In the genomic region with DNA sequence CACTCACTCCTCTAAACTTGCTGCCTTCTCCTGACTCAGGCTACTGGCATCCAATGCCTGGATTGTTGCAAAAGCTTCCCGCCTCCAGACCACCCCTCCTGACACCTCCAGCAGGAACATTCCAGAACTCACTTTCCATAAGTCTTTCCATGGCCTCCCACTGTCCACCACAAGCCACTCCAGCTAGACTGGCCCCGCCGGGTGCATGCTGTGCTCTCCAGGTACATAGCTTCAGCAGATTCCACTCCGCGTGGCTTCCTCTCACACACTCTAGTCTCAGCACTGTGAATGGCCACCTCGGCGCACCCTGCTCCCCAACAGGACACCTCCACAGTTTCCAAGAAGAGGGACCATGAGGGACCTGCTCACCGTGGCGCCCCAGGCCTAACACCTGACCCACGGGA, we compare ENCODE assay signal across 11 cellular contexts. TPM values are rescaled to one million over a fixed set of nuclear protein-coding genes. Genes with fewer than 3 reads are reported as not detected.
DNase-seq lines count a peak whose midpoint lies in the region; ATAC-seq and TF ChIP-seq lines count a peak whose summit lies in the region.
"Had no signal": no experiment of that assay in that cellular context is flagged by ENCODE, and none has a peak within 500 bp of the region (broad histone marks: within the 10 kb centered on the region; RNA-seq: fewer than 3 reads in every experiment).

No MANE protein-coding gene starts in this region.

- peaks cover 2% of the 10 kb centered on the region for H4K20me1 ChIP-seq in H9 (ENCODE audit: control insufficient read depth, insufficient read depth, insufficient read length)

- H2AK5ac ChIP-seq in H9 (ENCODE audit: insufficient read length, low read length) (no peak overlapping the region), mesendoderm (ENCODE audit: low read length) (no peak overlapping the region)

- peaks cover 22 to 81% (median 72%) of the 10 kb centered on the region in 3 experiments for H3K36me3 Mint-ChIP-seq in H9 (ENCODE audit: insufficient read depth in 1 of 3, low read depth in 3 of 3)

- no peak overlapping the region for H4K5ac ChIP-seq in H9 (ENCODE audit: insufficient read length, low read depth, low read length)
- H4K5ac ChIP-seq in mesendoderm (ENCODE audit: low read length), result no peak overlapping the region

- H3K4me2 ChIP-seq in H9 (ENCODE audit: insufficient read depth, insufficient read length, low read length) (no peak overlapping the region), mesendoderm (ENCODE audit: low read length) (no peak overlapping the region)

- H3K4ac ChIP-seq in H9 (ENCODE audit: low read depth, low read length) (no peak overlapping the region), mesendoderm (ENCODE audit: low read depth, low read length) (no peak overlapping the region)

- in situ Hi-C loops in ACHN (cut with HindIII; ENCODE audit: low pct_ligation_motif_present, low pct_unique_long_range_greater_than_20kb, low sequenced_read_pairs), result no loop called here

- no peak overlapping the region for H2BK15ac ChIP-seq in H9 (ENCODE audit: low read depth, low read length)
- H2BK15ac ChIP-seq in mesendoderm (replicated peaks; ENCODE audit: low read depth), result no peak overlapping the region

- no peak overlapping the region for H3K23ac ChIP-seq in H9 (ENCODE audit: insufficient read length, low read depth, low read length)
- H3K23ac ChIP-seq in mesendoderm (ENCODE audit: low read length), result no peak overlapping the region

- no CpG with 5 or more reads among the region's 10 CpGs for WGBS in H9 (ENCODE audit: extremely low coverage, insufficient read length, low lambda C conversion rate)
- no CpG with 5 or more reads among the region's 10 CpGs for WGBS in mesendoderm (ENCODE audit: extremely low coverage, insufficient coverage, low lambda C conversion rate)

- peaks cover 17% of the 10 kb centered on the region; the same call in 1 of the 2 replicates for H3K36me3 ChIP-seq in ACC112 (ENCODE audit: insufficient read depth, low read length)
- H3K36me3 ChIP-seq in mesendoderm (ENCODE audit: control insufficient read depth, insufficient read depth, low read length), result peaks cover 13% of the 10 kb centered on the region

- H4K8ac ChIP-seq in H9 (replicated peaks; ENCODE audit: insufficient read length, low read depth, low read length), result no peak overlapping the region
- H4K8ac ChIP-seq in mesendoderm (ENCODE audit: low read depth, low read length), result no peak overlapping the region

- H3K18ac ChIP-seq in H9 (ENCODE audit: insufficient read length, low read depth, low read length) (no peak overlapping the region), mesendoderm (ENCODE audit: low read length) (no peak overlapping the region)

- no peak overlapping the region for H2BK12ac ChIP-seq in H9 (ENCODE audit: insufficient read length, low read depth, low read length)

- no peak overlapping the region for H2BK20ac ChIP-seq in H9 (ENCODE audit: low read depth, low read length, poor library complexity, severe bottlenecking)

- H3K27me3 Mint-ChIP-seq in H9 (ENCODE audit: low read depth), result peaks cover 3% of the 10 kb centered on the region

- H4K91ac ChIP-seq in H9 (ENCODE audit: insufficient read length, low read depth, low read length), result no peak overlapping the region

- no peak overlapping the region for H2BK5ac ChIP-seq in H9 (ENCODE audit: insufficient read length, low read length)
- H2BK5ac ChIP-seq in mesendoderm (ENCODE audit: low read length), result no peak overlapping the region

- no peak overlapping the region for H3K14ac ChIP-seq in H9 (ENCODE audit: insufficient read depth, low read length)

- no peaks in the 10 kb centered on the region for H3K27me3 ChIP-seq in ACC112 (ENCODE audit: insufficient read depth, low read length)
- H3K27me3 ChIP-seq in H9 (ENCODE audit: insufficient read depth, low read length), result no peaks in the 10 kb centered on the region
- H3K27me3 ChIP-seq in mesendoderm (ENCODE audit: insufficient read depth, low read length, poor library complexity), result no peaks in the 10 kb centered on the region

- ATAC-seq in GM19397 (IDR thresholded peaks at IDR 0.05; ENCODE audit: unreplicated experiment), result no peak

- peak overlapping the region; percentile 57 to 93 (median 74); a peak in 5 of 7 replicates for H3K27ac Mint-ChIP-seq in H9

- no peaks in the 10 kb centered on the region for H3K23me2 ChIP-seq in H9 (ENCODE audit: insufficient read length, low read depth, low read length, poor library complexity, severe bottlenecking)

- H2AFZ ChIP-seq in ACC112 (ENCODE audit: low read length, unreplicated experiment), result no peak overlapping the region
- H2AFZ ChIP-seq in H9 (ENCODE audit: low read length), result no peak overlapping the region

- H2BK120ac ChIP-seq in H9 (ENCODE audit: low read depth, low read length, poor library complexity, severe bottlenecking) (no peak overlapping the region), mesendoderm (ENCODE audit: low read depth, low read length) (no peak overlapping the region)

- H3K4me3 ChIP-seq in ACC112 (ENCODE audit: low read depth, low read length) (no peak overlapping the region), mesendoderm (ENCODE audit: low read length) (no peak overlapping the region)
- H3K4me3 ChIP-seq: skin epidermis had no signal

- no peaks in the 10 kb centered on the region for H3K9me3 Mint-ChIP-seq in H9

- H3K9ac ChIP-seq in H9 (ENCODE audit: extremely low read depth, insufficient read length, low read length) (no peak overlapping the region), mesendoderm (ENCODE audit: low read length) (no peak overlapping the region)

- H3T11ph ChIP-seq in H9 (ENCODE audit: low read length), result no peak overlapping the region

- no peaks in the 10 kb centered on the region for H3K9me3 ChIP-seq in H9 (ENCODE audit: control insufficient read depth, low read depth, low read length)

- H3K4me1 Mint-ChIP-seq in H9, result no peaks in the 10 kb centered on the region

- H3K56ac ChIP-seq in H9 (ENCODE audit: insufficient read length, low read depth, low read length) (no peak overlapping the region), mesendoderm (ENCODE audit: low read length) (no peak overlapping the region)

- H3K4me1 ChIP-seq in ACC112 (ENCODE audit: control insufficient read depth, insufficient read depth, low read length, unreplicated experiment) (peaks cover 57% of the 10 kb centered on the region), H9 (ENCODE audit: insufficient read depth, low read length) (no peaks in the 10 kb centered on the region), mesendoderm (ENCODE audit: control insufficient read depth, low read depth, low read length) (no peaks in the 10 kb centered on the region)

- DNase-seq in H9 (peak; percentile 24), astrocyte of the hippocampus (ENCODE audit: low read depth, low spot score) (peak; percentile 75), mesendoderm (peak; percentile 64), NCI-H1694 treated with DMSO at 0.1 percent for 48 hours (lab: John Stamatoyannopoulos, UW) (no peak), medulla oblongata (ENCODE audit: extremely low spot score) (no peak), ACHN (no peak)
- DNase-seq: aorta had no signal

- peaks cover 44% of the 10 kb centered on the region for H3K79me2 ChIP-seq in ACC112 (ENCODE audit: control insufficient read depth, insufficient read depth, low read length, unreplicated experiment)
- H3K79me2 ChIP-seq in H9 (ENCODE audit: insufficient read depth, low read length), result no peaks in the 10 kb centered on the region
- H3K79me2 ChIP-seq in mesendoderm (ENCODE audit: control insufficient read depth, insufficient read depth, low read length), result no peaks in the 10 kb centered on the region

- H3K4me3 Mint-ChIP-seq in H9, result no peak overlapping the region

- H3K27ac ChIP-seq in ACC112 (ENCODE audit: low read depth, low read length) (peak overlapping the region; percentile 80), H9 (ENCODE audit: insufficient read length, low read depth, low read length) (no peak overlapping the region), mesendoderm (ENCODE audit: low read depth, low read length) (no peak overlapping the region)
- H3K27ac ChIP-seq: epithelial cell of prostate had no signal

- H3K79me1 ChIP-seq in H9 (ENCODE audit: insufficient read depth, low read depth, low read length, poor library complexity, severe bottlenecking) (no peaks in the 10 kb centered on the region), mesendoderm (ENCODE audit: low read length) (peaks cover 4% of the 10 kb centered on the region)

- TF ChIP-seq CTCF in H9 (conservative IDR thresholded peaks at IDR 0.05), result no peak

RNA-seq across cellular contexts. Expression of a gene that starts 25.9 kb away (rescaled TPM):
- total RNA-seq in H9 (2021), result 54.0 and 54.8 TPM in 2 replicates
- polyA plus RNA-seq in mesendoderm (2013, experiment 1 of 2), result 14.4 TPM
- polyA plus RNA-seq in mesendoderm (2013, experiment 2 of 2), result 14.8 TPM

RNA-seq across cellular contexts. Expression of a gene that starts 49.9 kb away (rescaled TPM):
- 1.0 and 1.6 TPM in 2 replicates for total RNA-seq in H9 (2021)
- polyA plus RNA-seq in mesendoderm (2013, experiment 1 of 2), result not detected
- not detected for polyA plus RNA-seq in mesendoderm (2013, experiment 2 of 2)

RNA-seq across cellular contexts. Expression of a gene that starts 58.9 kb away (rescaled TPM):
- 103 and 104 TPM in 2 replicates for total RNA-seq in H9 (2021)
- polyA plus RNA-seq in mesendoderm (2013, experiment 1 of 2), result 77.9 TPM
- 88.4 TPM for polyA plus RNA-seq in mesendoderm (2013, experiment 2 of 2)

RNA-seq across cellular contexts. Expression of a gene that starts 59.0 kb away (rescaled TPM):
- total RNA-seq in H9 (2021), result 1.2 and 1.4 TPM in 2 replicates
- polyA plus RNA-seq in mesendoderm (2013, experiment 1 of 2), result 0.20 TPM
- polyA plus RNA-seq in mesendoderm (2013, experiment 2 of 2), result 0.28 TPM

Comparison
In these comparisons a context has a peak if more than half of its experiments do, and no peak if none do; other contexts are left out.
1. DNase-seq: peak in H9 (single experiment), astrocyte of the hippocampus (single experiment) and mesendoderm (single experiment); none in NCI-H1694 treated with DMSO at 0.1 percent for 48 hours (single experiment), medulla oblongata (single experiment) and ACHN (single experiment).